23 cellular contexts compared by ENCODE assay signal in the genomic region with DNA sequence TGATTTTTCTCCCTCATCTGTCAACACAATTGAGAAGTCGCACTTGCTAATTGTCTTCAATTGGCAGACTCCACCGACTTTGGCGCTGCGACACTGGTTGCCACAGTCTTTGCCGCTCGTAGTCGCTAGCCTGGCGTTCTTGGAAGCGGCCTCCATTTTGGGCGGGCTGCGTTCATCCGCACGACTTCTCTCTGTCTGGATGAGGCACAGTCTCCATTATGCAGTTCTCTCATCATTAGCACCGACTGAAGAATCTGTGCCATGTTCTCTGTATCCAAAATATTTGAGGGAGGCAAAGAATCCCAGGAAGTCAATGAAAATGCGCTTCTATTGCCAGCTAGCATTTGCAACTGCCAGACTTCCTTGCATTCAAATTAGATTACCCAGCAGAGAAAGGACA.
DNase-seq lines count a peak whose midpoint lies in the region; ATAC-seq and TF ChIP-seq lines count a peak whose summit lies in the region.
"Had no signal": no experiment of that assay in that cellular context is flagged by ENCODE, and none has a peak within 500 bp of the region (broad histone marks: within the 10 kb centered on the region; RNA-seq: fewer than 3 reads in every experiment).

No MANE protein-coding gene starts in this region.

- no peaks in the 10 kb centered on the region for H3K27me3 ChIP-seq in upper lobe of right lung
- H3K27me3 ChIP-seq: BLaER1 treated with 17β-estradiol and CSF1 and Interleukin-3, amounts not matched to agents 10 nM and 100 nM; esophagus squamous epithelium; heart left ventricle; pancreas had no signal

- intact Hi-C loops in upper lobe of right lung (cut with DNase I), result no loop called here

- peak; percentile 6 for DNase-seq in NCI-H2227 (lab: John Stamatoyannopoulos, UW; ENCODE audit: unreplicated experiment)
- no peak for DNase-seq in NCI-H2227 treated with DMSO at 0.1 percent for 48 hours (lab: John Stamatoyannopoulos, UW)
- DNase-seq in caudate nucleus (lab: John Stamatoyannopoulos, UW), result peak in 46 of 61 donors; percentile 1 to 63 (median 16)
- DNase-seq in midbrain (lab: John Stamatoyannopoulos, UW), result peak; percentile 47
- no peak for DNase-seq in upper lobe of right lung
- DNase-seq in NCI-H446 treated with DMSO at 0.1 percent for 48 hours (lab: John Stamatoyannopoulos, UW), result no peak
- no peak for DNase-seq in mesenteric fat pad (ENCODE audit: low spot score)
- DNase-seq: activated CD8-positive, alpha-beta memory T cell treated with anti-CD3 and anti-CD28 coated beads, Interleukin-2, amount 50 U/mL, for 48 hours; activated effector memory CD4-positive, alpha-beta T cell treated with anti-CD3 and anti-CD28 coated beads, Interleukin-2, amount 50 U/mL, for 16 hours; effector memory CD4-positive, alpha-beta T cell; esophagus squamous epithelium; heart left ventricle; immature natural killer cell; KG1; MV-4-11; NCI-H2081; NCI-H524; pancreas; stimulated activated CD4-positive, alpha-beta T cell treated with anti-CD3 and anti-CD28 coated beads, Interleukin-2, amount 100 ng/mL, for 24 hours; T-cell had no signal

- H3K4me3 ChIP-seq in upper lobe of right lung, result peak overlapping the region; percentile 9
- H3K4me3 ChIP-seq: BLaER1 treated with 17β-estradiol and CSF1 and Interleukin-3, amounts not matched to agents 10 nM and 100 nM; esophagus squamous epithelium; heart left ventricle; pancreas had no signal

- ATAC-seq in upper lobe of right lung, result peak; percentile 14
- no peak for ATAC-seq in GM18502 (IDR thresholded peaks at IDR 0.05; ENCODE audit: poor library complexity, unreplicated experiment)
- ATAC-seq: heart left ventricle, pancreas, Right ventricle myocardium inferior, T-cell had no signal

- H3K27ac ChIP-seq in caudate nucleus (ENCODE audit: low read depth, low read length) (peak overlapping the region; percentile 4), upper lobe of right lung (no peak overlapping the region)
- H3K27ac ChIP-seq: BLaER1 treated with 17β-estradiol and CSF1 and Interleukin-3, amounts not matched to agents 10 nM and 100 nM; esophagus squamous epithelium; heart left ventricle; pancreas had no signal

- TF ChIP-seq CTCF in upper lobe of right lung (IDR thresholded peaks at IDR 0.05), result no peak

- no peaks in the 10 kb centered on the region for H3K36me3 ChIP-seq in upper lobe of right lung
- H3K36me3 ChIP-seq: BLaER1 treated with 17β-estradiol and CSF1 and Interleukin-3, amounts not matched to agents 10 nM and 100 nM; esophagus squamous epithelium; heart left ventricle; pancreas had no signal

- H3K4me1 ChIP-seq in upper lobe of right lung, result no peaks in the 10 kb centered on the region
- H3K4me1 ChIP-seq: BLaER1 treated with 17β-estradiol and CSF1 and Interleukin-3, amounts not matched to agents 10 nM and 100 nM; esophagus squamous epithelium; heart left ventricle; pancreas had no signal

- no peaks in the 10 kb centered on the region for H3K9me3 ChIP-seq in upper lobe of right lung
- H3K9me3 ChIP-seq: BLaER1 treated with 17β-estradiol and CSF1 and Interleukin-3, amounts not matched to agents 10 nM and 100 nM; esophagus squamous epithelium; heart left ventricle; pancreas had no signal

Comparison
In these comparisons a context has a peak if more than half of its experiments do, and no peak if none do; other contexts are left out.
1. DNase-seq: peak in NCI-H2227 (single experiment), caudate nucleus (46 of 61) and midbrain (single experiment); none in NCI-H2227 treated with DMSO at 0.1 percent for 48 hours (single experiment), upper lobe of right lung (single experiment), NCI-H446 treated with DMSO at 0.1 percent for 48 hours (single experiment) and mesenteric fat pad (single experiment).